ENCODE assay signal across 8 cellular contexts in genomic region chr11:44575288-44575672, GRCh38. TPM values are rescaled to one million over a fixed set of nuclear protein-coding genes. Genes with fewer than 3 reads are reported as not detected.
DNase-seq lines count a peak whose midpoint lies in the region; ATAC-seq and TF ChIP-seq lines count a peak whose summit lies in the region.

No MANE protein-coding gene starts in this region.

- peaks cover 84% of the 10 kb centered on the region for H3K4me1 Mint-ChIP-seq in CD14-positive monocyte
- H3K4me1 Mint-ChIP-seq in activated naive CD8-positive, alpha-beta T cell (ENCODE audit: low read depth) = peaks cover 87% of the 10 kb centered on the region
- peaks cover 72% of the 10 kb centered on the region for H3K4me1 Mint-ChIP-seq in neural progenitor cell

- H2BK12ac ChIP-seq in neuronal stem cell (ENCODE audit: low read length) = no peak overlapping the region

- H3K18ac ChIP-seq in neuronal stem cell (ENCODE audit: low read length) = no peak overlapping the region

- no peaks in the 10 kb centered on the region for H4K20me1 ChIP-seq in neural progenitor cell (ENCODE audit: low read depth)
- no peaks in the 10 kb centered on the region for H4K20me1 ChIP-seq in OCI-LY7 (ENCODE audit: insufficient read depth, low read length)

- peaks cover 26% of the 10 kb centered on the region for H3K4me1 ChIP-seq in neural progenitor cell
- peaks cover 10% of the 10 kb centered on the region for H3K4me1 ChIP-seq in OCI-LY7 (ENCODE audit: insufficient read depth, low read length, poor library complexity, severe bottlenecking)
- H3K4me1 ChIP-seq in ascending aorta = no peaks in the 10 kb centered on the region
- peaks cover 0 to 35% of the 10 kb centered on the region in 2 donors for H3K4me1 ChIP-seq in neuronal stem cell (ENCODE audit: control insufficient read depth in 2 of 2, insufficient read depth in 1 of 2, low read depth in 1 of 2, low read length in 2 of 2)

- peaks cover 9% of the 10 kb centered on the region for H3F3A ChIP-seq in neural progenitor cell (ENCODE audit: low read depth)

- H3K9me3 Mint-ChIP-seq in CD14-positive monocyte (no peaks in the 10 kb centered on the region), neural progenitor cell (no peaks in the 10 kb centered on the region)
- no peaks in the 10 kb centered on the region for H3K9me3 Mint-ChIP-seq in activated naive CD8-positive, alpha-beta T cell (ENCODE audit: low read depth)

- H2AK5ac ChIP-seq in neuronal stem cell (ENCODE audit: low read depth, low read length) = no peak overlapping the region

- intact Hi-C loops in CD14-positive monocyte (cut with micrococcal nuclease) = loop anchor here in 1 of 2 donors (2.0 kb wide), 1 partner anchor 14 kb away; no protein-coding TSS in a partner anchor
- intact Hi-C loops in OCI-LY7 (cut with micrococcal nuclease; ENCODE audit: unreplicated experiment) = no loop called here
- intact Hi-C loops in ascending aorta (cut with DNase I) = no loop called here

- peaks cover 4% of the 10 kb centered on the region for H3K79me1 ChIP-seq in neuronal stem cell (ENCODE audit: low read depth, low read length)

- H2BK15ac ChIP-seq in neuronal stem cell (ENCODE audit: low read length) = no peak overlapping the region

- no peak overlapping the region for H3K4me3 Mint-ChIP-seq in CD14-positive monocyte
- peak overlapping the region; percentile 97 for H3K4me3 Mint-ChIP-seq in activated naive CD8-positive, alpha-beta T cell
- no peak overlapping the region for H3K4me3 Mint-ChIP-seq in neural progenitor cell

- no peaks in the 10 kb centered on the region for H3K9me2 ChIP-seq in OCI-LY7 (ENCODE audit: insufficient read depth, low read length)

- no peak overlapping the region for H2BK5ac ChIP-seq in neuronal stem cell (ENCODE audit: low read length)

- POLR2A ChIA-PET in OCI-LY7 (lab: Charles Lee) = no interaction called here

- no peaks in the 10 kb centered on the region for H3K36me3 ChIP-seq in neural progenitor cell
- no peaks in the 10 kb centered on the region for H3K36me3 ChIP-seq in OCI-LY7 (ENCODE audit: insufficient read depth, low read length)
- no peaks in the 10 kb centered on the region for H3K36me3 ChIP-seq in ascending aorta
- H3K36me3 ChIP-seq in neuronal stem cell (replicated peaks in 1 of 2; ENCODE audit: control insufficient read depth in 2 of 2, insufficient read depth in 2 of 2, low read length in 2 of 2) = no peaks in the 10 kb centered on the region

- no peaks in the 10 kb centered on the region for H3K79me2 ChIP-seq in neural progenitor cell (ENCODE audit: low read depth)
- H3K79me2 ChIP-seq in OCI-LY7 (ENCODE audit: insufficient read depth, low read depth, low read length) = no peaks in the 10 kb centered on the region

- H3K14ac ChIP-seq in neuronal stem cell (ENCODE audit: low read length) = no peak overlapping the region

- BruUV-seq in OCI-LY7 (replicated peaks; lab: Mats Ljungman, UMichigan) = no TSS peak

- H3K27ac ChIP-seq in neural progenitor cell (no peak overlapping the region), OCI-LY7 (ENCODE audit: low read depth, low read length, poor library complexity, severe bottlenecking) (no peak overlapping the region), ascending aorta (no peak overlapping the region), neuronal stem cell (replicated peaks; ENCODE audit: low read length) (no peak overlapping the region)

- TF ChIP-seq CTCF in CD14-positive monocyte (IDR thresholded peaks at IDR 0.05) (no peak), neural progenitor cell (IDR thresholded peaks at IDR 0.05) (no peak), OCI-LY7 (conservative IDR thresholded peaks at IDR 0.05; ENCODE audit: low read length) (no peak), ascending aorta (IDR thresholded peaks at IDR 0.05) (no peak)

- H3K9ac ChIP-seq in neural progenitor cell (no peak overlapping the region), neuronal stem cell (ENCODE audit: low read depth, low read length, poor library complexity) (no peak overlapping the region)

- no peak overlapping the region for H2BK120ac ChIP-seq in neuronal stem cell (ENCODE audit: low read depth, low read length)

- ATAC-seq in GM19351 (IDR thresholded peaks at IDR 0.05; ENCODE audit: unreplicated experiment) = no peak

- no peak overlapping the region for H3K4ac ChIP-seq in neuronal stem cell (ENCODE audit: low read length)

- H3K9me3 ChIP-seq in neural progenitor cell (ENCODE audit: low read depth) (no peaks in the 10 kb centered on the region), OCI-LY7 (ENCODE audit: low read length) (no peaks in the 10 kb centered on the region), ascending aorta (no peaks in the 10 kb centered on the region), neuronal stem cell (replicated peaks in 1 of 2; ENCODE audit: control insufficient read depth in 2 of 2, insufficient read depth in 1 of 2, low read depth in 1 of 2, low read length in 2 of 2) (no peaks in the 10 kb centered on the region)

- no peaks in the 10 kb centered on the region for H3K27me3 ChIP-seq in neural progenitor cell
- H3K27me3 ChIP-seq in ascending aorta = no peaks in the 10 kb centered on the region
- peaks cover 0 to 6% (median 0%) of the 10 kb centered on the region in 3 experiments for H3K27me3 ChIP-seq in neuronal stem cell (ENCODE audit: control insufficient read depth in 3 of 3, insufficient read depth in 3 of 3, low read depth in 1 of 3, low read length in 3 of 3)

- no peak overlapping the region for H4K8ac ChIP-seq in neuronal stem cell (ENCODE audit: low read depth, low read length)

- H3K27ac Mint-ChIP-seq in CD14-positive monocyte (peak overlapping the region in 4 of 7 donors; percentile 2 to 75 (median 66)), neural progenitor cell (peak overlapping the region; percentile 84)
- H3K27ac Mint-ChIP-seq in activated naive CD8-positive, alpha-beta T cell = peak overlapping the region; percentile 95

- H3K36me3 Mint-ChIP-seq in CD14-positive monocyte = peaks cover 24 to 41% of the 10 kb centered on the region in 2 donors
- H3K36me3 Mint-ChIP-seq in activated naive CD8-positive, alpha-beta T cell = peaks cover 15% of the 10 kb centered on the region
- peaks cover 14% of the 10 kb centered on the region for H3K36me3 Mint-ChIP-seq in neural progenitor cell

- H3K23ac ChIP-seq in neuronal stem cell (ENCODE audit: low read depth, low read length, poor library complexity) = no peak overlapping the region

- H3K4me3 ChIP-seq in neural progenitor cell (no peak overlapping the region), OCI-LY7 (ENCODE audit: low read depth, low read length, poor library complexity, severe bottlenecking) (no peak overlapping the region), ascending aorta (no peak overlapping the region), neuronal stem cell (ENCODE audit: low read length in 2 of 2) (no peak overlapping the region)

- DNase-seq in CD14-positive monocyte (ENCODE audit: low spot score) (no peak), HK-2 (ENCODE audit: unreplicated experiment) (peak; percentile 30), neural progenitor cell (ENCODE audit: low spot score) (no peak), OCI-LY7 (ENCODE audit: low spot score) (no peak), ascending aorta (ENCODE audit: low spot score in 2 of 2) (no peak), neuronal stem cell (ENCODE audit: low spot score) (no peak)

- H3K27me3 Mint-ChIP-seq in CD14-positive monocyte (ENCODE audit: low read depth in 3 of 3) (peaks cover 0 to 4% (median 0%) of the 10 kb centered on the region in 3 donors), neural progenitor cell (ENCODE audit: insufficient read depth, low read depth) (peaks cover 10% of the 10 kb centered on the region)
- H3K27me3 Mint-ChIP-seq in activated naive CD8-positive, alpha-beta T cell = no peaks in the 10 kb centered on the region

- CTCF ChIA-PET in OCI-LY7 (lab: Charles Lee; ENCODE audit: unreplicated experiment) = no interaction called here

- no peak overlapping the region for H2AFZ ChIP-seq in neural progenitor cell (replicated peaks)
- no peak overlapping the region for H2AFZ ChIP-seq in OCI-LY7 (ENCODE audit: low read length)
- no peak overlapping the region for H2AFZ ChIP-seq in neuronal stem cell (ENCODE audit: low read length)

- H3K4me2 ChIP-seq in neural progenitor cell (no peak overlapping the region), OCI-LY7 (ENCODE audit: low read length) (no peak overlapping the region), neuronal stem cell (ENCODE audit: insufficient read depth, low read length, poor library complexity, severe bottlenecking) (no peak overlapping the region)

- H4K91ac ChIP-seq in neuronal stem cell (ENCODE audit: low read depth, low read length, poor library complexity) = no peak overlapping the region

- WGBS in neuronal stem cell (ENCODE audit: extremely low coverage in 2 of 2, insufficient read length in 2 of 2, insufficient replicate concordance in 1 of 2), 2 donors = no CpG with 5 or more reads among the region's 2 CpGs

RNA-seq across cellular contexts. Expression of gene CD82, which starts 9.8 kb away (rescaled TPM):
- polyA plus RNA-seq in CD14-positive monocyte = 10 to 100 TPM; 43.0 to 89.0 TPM
- total RNA-seq in neural progenitor cell (ENCODE audit: low replicate concordance) = 8.8 and 16.2 TPM in 2 replicates
- total RNA-seq in OCI-LY7 (2014; rRNA removed; shearing (Covaris generic)) = 1.2 and 1.8 TPM in 2 replicates
- 3.4 and 6.4 TPM in 2 replicates for total RNA-seq in OCI-LY7 (2022)
- 28.3 TPM for total RNA-seq in ascending aorta
- 51.9 TPM for polyA plus RNA-seq in neuronal stem cell (2013, experiment 1 of 2)
- polyA plus RNA-seq in neuronal stem cell (2013, experiment 2 of 2) = 51.1 TPM
